ENCODE assay signal across 5 cellular contexts in the genomic region with DNA sequence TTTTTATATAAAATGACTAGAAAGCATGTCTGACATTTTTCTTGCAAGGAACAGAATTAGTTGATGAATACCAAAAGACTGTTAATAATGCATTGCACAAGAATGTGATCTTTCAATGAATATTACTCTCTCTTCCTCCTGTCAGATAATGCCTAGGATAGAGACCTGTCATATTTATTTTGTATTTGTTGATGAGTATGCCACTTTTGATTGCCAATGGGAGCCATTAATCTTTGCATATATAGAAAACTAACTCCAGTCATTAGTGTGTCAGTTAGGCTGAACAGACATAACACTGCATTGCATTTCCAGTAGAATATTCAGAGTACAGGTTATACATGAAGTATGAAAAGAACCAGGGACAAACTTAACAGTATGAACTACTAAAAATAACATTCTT.
"Had no signal": no experiment of that assay in that cellular context is flagged by ENCODE, and none has a peak within 500 bp of the region (broad histone marks: within the 10 kb centered on the region; RNA-seq: fewer than 3 reads in every experiment).

No MANE protein-coding gene starts in this region.

- H3K4me3 ChIP-seq: K562 had no signal

- H3K27me3 Mint-ChIP-seq: IgD-negative memory B cell had no signal

- H3K9me3 Mint-ChIP-seq: IgD-negative memory B cell had no signal

- H3K4me3 Mint-ChIP-seq: IgD-negative memory B cell had no signal

- H3K36me3 Mint-ChIP-seq: IgD-negative memory B cell had no signal

- DNase-seq: IMR-90, KBM-7 had no signal

- H3K4me1 Mint-ChIP-seq: IgD-negative memory B cell had no signal

- H3K27ac ChIP-seq: HL-60 had no signal
